ENCODE assay signal across 8 cellular contexts in the genomic region with DNA sequence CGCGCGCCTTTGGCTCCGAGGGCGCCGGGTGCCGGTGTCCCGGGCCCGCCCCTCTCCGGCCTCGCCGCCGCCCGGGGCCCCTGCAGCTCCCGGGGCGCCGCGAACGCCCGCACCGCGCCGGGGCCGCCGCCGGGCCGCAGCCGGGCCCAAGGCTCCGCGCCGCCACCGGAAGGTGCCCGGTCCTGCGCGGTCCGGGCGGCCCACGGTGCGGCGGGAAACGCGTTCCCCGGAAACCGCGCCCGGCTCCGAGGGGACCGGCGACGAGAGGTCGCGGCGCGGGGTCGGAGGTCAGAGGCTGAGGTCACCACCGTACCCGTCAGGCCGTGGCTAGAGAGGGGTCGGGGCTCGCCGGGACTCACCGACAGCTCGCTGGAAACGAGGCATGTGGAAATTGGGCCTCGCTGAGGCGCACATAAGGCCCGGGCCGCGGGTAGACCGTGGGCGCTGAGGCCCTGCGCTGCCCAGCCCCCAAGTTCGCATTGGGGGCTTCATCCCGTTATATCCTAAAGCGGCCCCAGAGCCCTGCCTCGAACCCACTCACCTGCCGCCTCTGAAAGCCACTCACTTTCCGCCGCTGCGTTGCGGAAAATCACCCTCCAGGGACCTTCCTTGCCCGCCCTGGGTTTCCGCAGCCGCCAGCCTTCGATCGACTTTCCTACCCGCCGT. TPM values are rescaled to one million over a fixed set of nuclear protein-coding genes. Genes with fewer than 3 reads are reported as not detected.
DNase-seq lines count a peak whose midpoint lies in the region; ATAC-seq and TF ChIP-seq lines count a peak whose summit lies in the region.

TSS of gene DUS1L (minus strand) at position 167 of the 666 bp plus-strand sequence. CDS start 745 bp downstream, outside the sequence.

- TF ChIP-seq CTCF in CD8-positive, alpha-beta T cell (IDR thresholded peaks at IDR 0.05), result no peak
- TF ChIP-seq CTCF in chondrocyte (IDR thresholded peaks at IDR 0.05), result no peak

- peaks cover 10% of the 10 kb centered on the region for H3K36me3 Mint-ChIP-seq in CD8-positive, alpha-beta T cell
- no peaks in the 10 kb centered on the region for H3K36me3 Mint-ChIP-seq in chondrocyte (ENCODE audit: low read depth)

- peaks cover 6% of the 10 kb centered on the region for H3K36me3 ChIP-seq in CD8-positive, alpha-beta T cell (ENCODE audit: insufficient read depth, low read length)

- peak within 1 kb of the TSS; percentile 92 for H3K27ac Mint-ChIP-seq in CD8-positive, alpha-beta T cell
- peak within 1 kb of the TSS; percentile 45 for H3K27ac Mint-ChIP-seq in chondrocyte (ENCODE audit: unreplicated experiment)

- H3K4me3 ChIP-seq in CD8-positive, alpha-beta T cell (ENCODE audit: low read depth, low read length), result peak within 1 kb of the TSS; percentile 87

- POLR2A ChIA-PET in CD8-positive, alpha-beta T cell (lab: Charles Lee), result interaction anchor here (0.7 to 3.0 kb wide), 12 partner anchors 11 to 403 kb away, joined by 3 to 16 read pairs (median 4); partner anchors contain the start of genes DCXR, GPS1 and RFNG

- peaks cover 14% of the 10 kb centered on the region for H3K4me1 Mint-ChIP-seq in CD8-positive, alpha-beta T cell (ENCODE audit: low read depth)
- peaks cover 15% of the 10 kb centered on the region for H3K4me1 Mint-ChIP-seq in chondrocyte (ENCODE audit: low read depth)

- no peaks in the 10 kb centered on the region for H3K9me3 Mint-ChIP-seq in CD8-positive, alpha-beta T cell
- H3K9me3 Mint-ChIP-seq in chondrocyte (ENCODE audit: low read depth), result no peaks in the 10 kb centered on the region

- peak; percentile 87 for ATAC-seq in CD8-positive, alpha-beta T cell
- ATAC-seq in GM19397 (IDR thresholded peaks at IDR 0.05; ENCODE audit: unreplicated experiment), result peak; percentile 75

- H3K4me3 Mint-ChIP-seq in CD8-positive, alpha-beta T cell, result peak within 1 kb of the TSS; percentile 82
- peak within 1 kb of the TSS; percentile 66 for H3K4me3 Mint-ChIP-seq in chondrocyte (ENCODE audit: unreplicated experiment)

- no peaks in the 10 kb centered on the region for H3K9me3 ChIP-seq in CD8-positive, alpha-beta T cell (ENCODE audit: low read length)

- DNase-seq in CD8-positive, alpha-beta T cell, result peak; percentile 44 to 85 (median 66)
- DNase-seq in Kasumi-1 (lab: John Stamatoyannopoulos, UW) (peak; percentile 40 to 48), chondrocyte (ENCODE audit: low spot score) (no peak), left kidney (ENCODE audit: low read depth, low spot score) (peak; percentile 65), cortex of kidney (lab: John Stamatoyannopoulos, UW) (no peak)
- DNase-seq in activated CD4-positive, CD25-positive, alpha-beta regulatory T cell treated with anti-CD3 and anti-CD28 coated beads, Interleukin-2, amount 50 U/mL, for 72 hours, result peak; percentile 79
- peak; percentile 70 for DNase-seq in stimulated activated CD4-positive, alpha-beta T cell treated with anti-CD3 and anti-CD28 coated beads, Interleukin-1b, Interleukin-23, amount 100 ng/mL, for 48 hours

- H3K27me3 ChIP-seq in CD8-positive, alpha-beta T cell (ENCODE audit: insufficient read depth, low read length), result no peaks in the 10 kb centered on the region

- CTCF ChIA-PET in CD8-positive, alpha-beta T cell (lab: Charles Lee), result interaction anchor here (0.9 kb wide), 1 partner anchor 43 kb away, joined by 4 read pairs; the partner anchor contains the start of gene CENPX

- H3K27me3 Mint-ChIP-seq in CD8-positive, alpha-beta T cell (ENCODE audit: low read depth), result no peaks in the 10 kb centered on the region
- no peaks in the 10 kb centered on the region for H3K27me3 Mint-ChIP-seq in chondrocyte (ENCODE audit: low read depth)

- peaks cover 20% of the 10 kb centered on the region for H3K4me1 ChIP-seq in CD8-positive, alpha-beta T cell (ENCODE audit: insufficient read depth, low read length)

- H3K27ac ChIP-seq in CD8-positive, alpha-beta T cell (ENCODE audit: low read depth, low read length), result peak within 1 kb of the TSS; percentile 70

- intact Hi-C loops in CD8-positive, alpha-beta T cell (cut with DNase I, micrococcal nuclease), result loop anchor here (1.0 to 2.0 kb wide), 4 partner anchors 14 to 42 kb away; partner anchors contain the start of genes FASN (in 2 of the 2), GPS1 (in 2 of the 2), RFNG (in 2 of the 2) and DCXR (in 1 of the 2)

RNA-seq across cellular contexts. Expression of gene DUS1L, which starts in this region (rescaled TPM):
- 100 to 1,000 TPM; 159 to 174 TPM for total RNA-seq in CD8-positive, alpha-beta T cell
- 64.0 to 78.4 TPM (median 68.4 TPM) in 3 replicates for total RNA-seq in chondrocyte

Comparison
In these comparisons a context has a peak if more than half of its experiments do, and no peak if none do; other contexts are left out.
1. DNase-seq: peak in CD8-positive, alpha-beta T cell (7 of 7), Kasumi-1 (2 of 2), activated CD4-positive, CD25-positive, alpha-beta regulatory T cell treated with anti-CD3 and anti-CD28 coated beads, Interleukin-2, amount 50 U/mL, for 72 hours (single experiment), left kidney (single experiment) and stimulated activated CD4-positive, alpha-beta T cell treated with anti-CD3 and anti-CD28 coated beads, Interleukin-1b, Interleukin-23, amount 100 ng/mL, for 48 hours (single experiment); none in chondrocyte (single experiment) and cortex of kidney (single experiment).